ENCODE assay signal across 16 cellular contexts in the genomic region with DNA sequence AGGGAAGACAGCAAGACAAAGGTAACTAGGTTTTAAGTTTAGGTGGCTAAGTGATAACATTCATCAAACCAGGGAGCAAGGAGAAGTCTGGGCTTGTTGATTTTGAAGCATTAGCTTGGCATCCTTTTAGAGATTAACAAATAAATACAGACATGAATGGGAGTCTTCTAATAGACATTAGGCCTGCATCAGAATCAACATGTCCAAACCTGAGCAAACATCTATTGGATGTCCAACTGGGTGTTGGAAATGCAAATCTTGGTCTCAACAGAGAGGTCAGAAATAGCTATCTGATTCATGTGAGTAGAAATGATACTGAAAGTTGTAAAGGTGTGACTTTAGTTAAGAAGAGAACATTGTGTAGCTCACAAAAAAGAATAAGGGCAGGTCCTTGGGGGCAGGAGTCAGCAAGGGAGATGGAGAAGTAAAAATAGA.
DNase-seq lines count a peak whose midpoint lies in the region; ATAC-seq, FAIRE-seq and TF ChIP-seq lines count a peak whose summit lies in the region.
"Had no signal": no experiment of that assay in that cellular context is flagged by ENCODE, and none has a peak within 500 bp of the region (broad histone marks: within the 10 kb centered on the region; RNA-seq: fewer than 3 reads in every experiment).

No MANE protein-coding gene starts in this region.

- H3K27ac ChIP-seq in MM.1S (ENCODE audit: low read length) (peak overlapping the region; percentile 30; the same call in 1 of the 2 replicates), HepG2 (ENCODE audit: extremely low read length, insufficient read depth, low read length) (no peak overlapping the region)
- H3K27ac ChIP-seq: BLaER1 had no signal

- no peaks in the 10 kb centered on the region for H3K27me3 Mint-ChIP-seq in activated T-helper 17 cell treated with anti-CD3 and anti-CD28 coated beads, Interleukin-2, amount 50 U/mL, for 72 hours
- H3K27me3 Mint-ChIP-seq: activated CD4-positive, alpha-beta T cell treated with anti-CD3 and anti-CD28 coated beads, Interleukin-2, amount 10 ng/mL, durations not matched to agents 24 days and 14 days; central memory CD8-positive, alpha-beta T cell; stimulated activated naive CD8-positive, alpha-beta T cell treated with anti-CD3 and anti-CD28 coated beads, Interleukin-15, Interleukin-2, amounts not matched to agents 100 ng/mL and 50 ng/mL, for 24 hours had no signal

- no TSS peak for BruUV-seq in HepG2 (replicated peaks; lab: Mats Ljungman, UMichigan)

- no peaks in the 10 kb centered on the region for H3K36me3 ChIP-seq in MM.1S (replicated peaks; ENCODE audit: insufficient read depth, low read length)
- no peaks in the 10 kb centered on the region for H3K36me3 ChIP-seq in HepG2 (replicated peaks in 1 of 2; ENCODE audit: control insufficient read depth in 1 of 2, insufficient read depth in 2 of 2, low read length in 2 of 2)
- H3K36me3 ChIP-seq: BLaER1 had no signal

- no peak for FAIRE-seq in HepG2 (lab: Jason Lieb, UNC)

- DNase-seq in MM.1S (peak; percentile 70), left lobe of liver (ENCODE audit: low spot score) (no peak), HepG2 (ENCODE audit: low spot score) (no peak), germinal center (ENCODE audit: low spot score) (no peak)
- DNase-seq: activated CD4-positive, alpha-beta T cell treated with anti-CD3 and anti-CD28 coated beads, Interleukin-2, amount 10 ng/mL, durations not matched to agents 24 days and 14 days; activated effector memory CD4-positive, alpha-beta T cell treated with anti-CD3 and anti-CD28 coated beads, Interleukin-2, amount 50 U/mL, for 16 hours; foreskin melanocyte; SK-N-SH; stimulated activated CD4-positive, alpha-beta T cell treated with anti-CD3 and anti-CD28 coated beads, Interleukin-1b, Interleukin-23, amount 100 ng/mL, for 48 hours had no signal

- H3K4me3 ChIP-seq in MM.1S (ENCODE audit: low read length) (no peak overlapping the region), HepG2 (replicated peaks in 1 of 3; ENCODE audit: insufficient read depth in 1 of 3, low read depth in 2 of 3, low read length in 3 of 3) (no peak overlapping the region)
- H3K4me3 ChIP-seq: BLaER1 had no signal

- TF ChIP-seq CTCF in MM.1S (IDR thresholded peaks at IDR 0.05; ENCODE audit: low read length) = no peak
- no peak for TF ChIP-seq CTCF in HepG2 (CRISPR knock-in tag; IDR thresholded peaks at IDR 0.05)

- H3K27ac Mint-ChIP-seq in activated T-helper 17 cell treated with anti-CD3 and anti-CD28 coated beads, Interleukin-2, amount 50 U/mL, for 72 hours = no peak overlapping the region
- H3K27ac Mint-ChIP-seq: activated CD4-positive, alpha-beta T cell treated with anti-CD3 and anti-CD28 coated beads, Interleukin-2, amount 10 ng/mL, durations not matched to agents 24 days and 14 days; stimulated activated naive CD8-positive, alpha-beta T cell treated with anti-CD3 and anti-CD28 coated beads, Interleukin-15, Interleukin-2, amounts not matched to agents 100 ng/mL and 50 ng/mL, for 24 hours had no signal

- H3K9ac ChIP-seq in MM.1S (ENCODE audit: low read length) (no peak overlapping the region), HepG2 (ENCODE audit: insufficient read depth, low read depth, low read length) (no peak overlapping the region)
- H3K9ac ChIP-seq: BLaER1, SK-N-SH had no signal

- H3K9me3 ChIP-seq in MM.1S (replicated peaks; ENCODE audit: insufficient read depth, low read length) (no peaks in the 10 kb centered on the region), HepG2 (ENCODE audit: low read length) (peaks cover 7% of the 10 kb centered on the region)
- H3K9me3 ChIP-seq: SK-N-SH had no signal

- peaks cover 10% of the 10 kb centered on the region for H3K9me3 Mint-ChIP-seq in activated T-helper 17 cell treated with anti-CD3 and anti-CD28 coated beads, Interleukin-2, amount 50 U/mL, for 72 hours
- H3K9me3 Mint-ChIP-seq: activated CD4-positive, alpha-beta T cell treated with anti-CD3 and anti-CD28 coated beads, Interleukin-2, amount 10 ng/mL, durations not matched to agents 24 days and 14 days had no signal

- H3K4me1 ChIP-seq in MM.1S (ENCODE audit: low read length) = peaks cover 20% of the 10 kb centered on the region
- H3K4me1 ChIP-seq in HepG2 (ENCODE audit: insufficient read depth, low read length) = no peaks in the 10 kb centered on the region
- H3K4me1 ChIP-seq: BLaER1 had no signal

- H3K4me3 Mint-ChIP-seq in activated T-helper 17 cell treated with anti-CD3 and anti-CD28 coated beads, Interleukin-2, amount 50 U/mL, for 72 hours = no peak overlapping the region
- H3K4me3 Mint-ChIP-seq: activated CD4-positive, alpha-beta T cell treated with anti-CD3 and anti-CD28 coated beads, Interleukin-2, amount 10 ng/mL, durations not matched to agents 24 days and 14 days; central memory CD8-positive, alpha-beta T cell; stimulated activated naive CD8-positive, alpha-beta T cell treated with anti-CD3 and anti-CD28 coated beads, Interleukin-15, Interleukin-2, amounts not matched to agents 100 ng/mL and 50 ng/mL, for 24 hours had no signal

- H3K4me2 ChIP-seq in MM.1S (ENCODE audit: low read depth, low read length) (peak overlapping the region; percentile 14; the same call in 1 of the 2 replicates), HepG2 (ENCODE audit: low read depth, low read length) (no peak overlapping the region)
- H3K4me2 ChIP-seq: BLaER1, SK-N-SH had no signal

- 0 out of 2 replicates have a peak overlapping the region, but pooled peaks have one; percentile 29 for H2AFZ ChIP-seq in MM.1S (ENCODE audit: low read length)
- no peak overlapping the region for H2AFZ ChIP-seq in HepG2 (ENCODE audit: low read length)

- no peaks in the 10 kb centered on the region for H3K27me3 ChIP-seq in MM.1S (replicated peaks; ENCODE audit: insufficient read depth, low read length)
- no peaks in the 10 kb centered on the region for H3K27me3 ChIP-seq in HepG2 (ENCODE audit: control insufficient read depth in 1 of 2, insufficient read depth in 2 of 2, low read length in 2 of 2)
- H3K27me3 ChIP-seq: BLaER1 had no signal

- intact Hi-C loops in HepG2 (cut with micrococcal nuclease; ENCODE audit: unreplicated experiment) = no loop called here

- H3K36me3 Mint-ChIP-seq in activated T-helper 17 cell treated with anti-CD3 and anti-CD28 coated beads, Interleukin-2, amount 50 U/mL, for 72 hours (ENCODE audit: low read depth) = no peaks in the 10 kb centered on the region

- TF ChIP-seq POLR2A in HepG2 (IDR thresholded peaks at IDR 0.05; ENCODE audit: insufficient read depth in 1 of 2, low read depth in 2 of 2, low read length in 2 of 2) = no peak

- TF ChIP-seq RAD21 in HepG2 (CRISPR knock-in tag; IDR thresholded peaks at IDR 0.05) = no peak

- no peaks in the 10 kb centered on the region for H3K4me1 Mint-ChIP-seq in activated T-helper 17 cell treated with anti-CD3 and anti-CD28 coated beads, Interleukin-2, amount 50 U/mL, for 72 hours
- H3K4me1 Mint-ChIP-seq: activated CD4-positive, alpha-beta T cell treated with anti-CD3 and anti-CD28 coated beads, Interleukin-2, amount 10 ng/mL, durations not matched to agents 24 days and 14 days; central memory CD8-positive, alpha-beta T cell had no signal

- CTCF ChIA-PET in HepG2 (lab: Yijun Ruan, JAX; ENCODE audit: low intra/inter-chr PET ratio, low total read pairs) = no interaction called here

- peaks cover 10% of the 10 kb centered on the region; the same call in 1 of the 2 replicates for H3F3A ChIP-seq in MM.1S (ENCODE audit: insufficient read depth, low read length)

- ATAC-seq in GM18520 (IDR thresholded peaks at IDR 0.05; ENCODE audit: unreplicated experiment) = peak; percentile 100
- peak; percentile 95 for ATAC-seq in GM21447 (IDR thresholded peaks at IDR 0.05; ENCODE audit: unreplicated experiment)
- ATAC-seq in HG03039 (IDR thresholded peaks at IDR 0.05; ENCODE audit: unreplicated experiment) = peak; percentile 92
- ATAC-seq in activated T-helper 17 cell treated with anti-CD3 and anti-CD28 coated beads, Interleukin-2, amount 50 U/mL, for 72 hours (replicated peaks) = no peak
- no peak for ATAC-seq in left lobe of liver
- ATAC-seq in HepG2 = no peak

- in situ Hi-C loops in HepG2 (cut with HindIII; ENCODE audit: extremely low pct_ligation_motif_present, low pct_unique_long_range_greater_than_20kb) = no loop called here

- no peaks in the 10 kb centered on the region for H3K9me2 ChIP-seq in MM.1S (replicated peaks; ENCODE audit: insufficient read depth, low read length)
- H3K9me2 ChIP-seq: SK-N-SH had no signal

- H3K79me2 ChIP-seq in MM.1S (ENCODE audit: low read length) (no peaks in the 10 kb centered on the region), HepG2 (ENCODE audit: insufficient read depth, low read length) (no peaks in the 10 kb centered on the region)

- TF ChIP-seq EP300 in HepG2 (IDR thresholded peaks at IDR 0.05; ENCODE audit: low read depth in 2 of 2, low read length in 2 of 2) (no peak), HepG2 (CRISPR knock-in tag; IDR thresholded peaks at IDR 0.05; ENCODE audit: borderline replicate concordance) (no peak)

- H4K20me1 ChIP-seq in MM.1S (ENCODE audit: insufficient read depth, low read length) (no peaks in the 10 kb centered on the region), HepG2 (ENCODE audit: insufficient read depth, low read length) (no peaks in the 10 kb centered on the region)
- H4K20me1 ChIP-seq: BLaER1 had no signal

- POLR2A ChIA-PET in HepG2 (lab: Yijun Ruan, JAX) = no interaction called here

TF ChIP-seq in HepG2, 621 proteins besides CTCF, POLR2A, EP300 and RAD21:
- TF ChIP-seq IKZF1 (IDR thresholded peaks at IDR 0.05) = no peak
- no peak for TF ChIP-seq ZNF362 (CRISPR knock-in tag; IDR thresholded peaks at IDR 0.05; ENCODE audit: borderline replicate concordance)

Comparison
In these comparisons a context has a peak if more than half of its experiments do, and no peak if none do; other contexts are left out.
1. ATAC-seq: peak in GM18520 (single experiment), GM21447 (single experiment) and HG03039 (single experiment); none in activated T-helper 17 cell treated with anti-CD3 and anti-CD28 coated beads, Interleukin-2, amount 50 U/mL, for 72 hours (single experiment), left lobe of liver (single experiment) and HepG2 (single experiment).